ENCODE assay signal across 1 cellular context in the genomic region with DNA sequence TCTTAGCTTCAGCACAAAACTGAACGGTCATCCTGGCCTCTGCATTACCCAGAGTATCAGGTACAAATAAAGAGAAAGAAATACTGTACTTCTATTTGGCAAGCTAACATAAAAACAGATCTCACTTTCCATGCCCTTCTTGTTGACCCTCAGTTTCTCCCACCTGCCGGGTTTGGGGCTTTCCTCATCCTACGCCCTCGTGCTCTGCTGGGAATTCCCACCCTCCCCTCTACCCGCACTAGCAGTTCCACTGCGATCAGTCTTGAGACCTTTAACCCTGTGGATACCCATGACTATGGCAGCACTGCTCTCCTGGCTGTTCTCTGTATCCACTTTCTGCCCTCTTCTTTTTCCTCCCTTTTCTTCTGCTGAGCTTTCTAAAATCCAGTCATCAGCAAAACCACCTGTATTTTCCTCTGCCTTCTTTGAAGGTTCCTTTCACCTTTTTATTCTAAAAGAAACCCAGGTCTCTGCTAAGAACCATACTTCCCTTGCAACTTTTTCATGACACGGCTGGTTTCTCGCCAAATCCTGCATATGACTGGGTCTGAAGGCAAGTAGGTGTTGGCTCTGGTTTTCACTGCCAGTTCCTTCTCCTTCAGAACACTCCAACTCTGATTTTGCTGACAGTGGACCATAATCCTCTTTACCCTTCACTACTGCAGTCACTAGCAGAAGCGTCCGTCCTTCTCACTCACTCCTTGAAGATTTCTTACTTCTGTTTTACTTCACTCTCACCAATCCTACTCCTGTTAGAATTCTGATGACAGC.
TF ChIP-seq lines count a peak whose summit lies in the region.

No MANE protein-coding gene starts in this region.

TF ChIP-seq in GM12878, 131 proteins besides CTCF, POLR2A, EP300 and RAD21 (continued from another document):
- TF ChIP-seq, protein P1, sequence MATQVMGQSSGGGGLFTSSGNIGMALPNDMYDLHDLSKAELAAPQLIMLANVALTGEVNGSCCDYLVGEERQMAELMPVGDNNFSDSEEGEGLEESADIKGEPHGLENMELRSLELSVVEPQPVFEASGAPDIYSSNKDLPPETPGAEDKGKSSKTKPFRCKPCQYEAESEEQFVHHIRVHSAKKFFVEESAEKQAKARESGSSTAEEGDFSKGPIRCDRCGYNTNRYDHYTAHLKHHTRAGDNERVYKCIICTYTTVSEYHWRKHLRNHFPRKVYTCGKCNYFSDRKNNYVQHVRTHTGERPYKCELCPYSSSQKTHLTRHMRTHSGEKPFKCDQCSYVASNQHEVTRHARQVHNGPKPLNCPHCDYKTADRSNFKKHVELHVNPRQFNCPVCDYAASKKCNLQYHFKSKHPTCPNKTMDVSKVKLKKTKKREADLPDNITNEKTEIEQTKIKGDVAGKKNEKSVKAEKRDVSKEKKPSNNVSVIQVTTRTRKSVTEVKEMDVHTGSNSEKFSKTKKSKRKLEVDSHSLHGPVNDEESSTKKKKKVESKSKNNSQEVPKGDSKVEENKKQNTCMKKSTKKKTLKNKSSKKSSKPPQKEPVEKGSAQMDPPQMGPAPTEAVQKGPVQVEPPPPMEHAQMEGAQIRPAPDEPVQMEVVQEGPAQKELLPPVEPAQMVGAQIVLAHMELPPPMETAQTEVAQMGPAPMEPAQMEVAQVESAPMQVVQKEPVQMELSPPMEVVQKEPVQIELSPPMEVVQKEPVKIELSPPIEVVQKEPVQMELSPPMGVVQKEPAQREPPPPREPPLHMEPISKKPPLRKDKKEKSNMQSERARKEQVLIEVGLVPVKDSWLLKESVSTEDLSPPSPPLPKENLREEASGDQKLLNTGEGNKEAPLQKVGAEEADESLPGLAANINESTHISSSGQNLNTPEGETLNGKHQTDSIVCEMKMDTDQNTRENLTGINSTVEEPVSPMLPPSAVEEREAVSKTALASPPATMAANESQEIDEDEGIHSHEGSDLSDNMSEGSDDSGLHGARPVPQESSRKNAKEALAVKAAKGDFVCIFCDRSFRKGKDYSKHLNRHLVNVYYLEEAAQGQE (IDR thresholded peaks at IDR 0.05; ENCODE audit: low read depth, low read length): no peak
- TF ChIP-seq ASH2L (IDR thresholded peaks at IDR 0.05; ENCODE audit: borderline replicate concordance, low read depth): no peak
- no peak for TF ChIP-seq YBX1 (IDR thresholded peaks at IDR 0.05)
- TF ChIP-seq NFXL1 (IDR thresholded peaks at IDR 0.05; ENCODE audit: borderline replicate concordance): no peak
- TF ChIP-seq LARP7 (IDR thresholded peaks at IDR 0.05): no peak
- TF ChIP-seq, protein P2, sequence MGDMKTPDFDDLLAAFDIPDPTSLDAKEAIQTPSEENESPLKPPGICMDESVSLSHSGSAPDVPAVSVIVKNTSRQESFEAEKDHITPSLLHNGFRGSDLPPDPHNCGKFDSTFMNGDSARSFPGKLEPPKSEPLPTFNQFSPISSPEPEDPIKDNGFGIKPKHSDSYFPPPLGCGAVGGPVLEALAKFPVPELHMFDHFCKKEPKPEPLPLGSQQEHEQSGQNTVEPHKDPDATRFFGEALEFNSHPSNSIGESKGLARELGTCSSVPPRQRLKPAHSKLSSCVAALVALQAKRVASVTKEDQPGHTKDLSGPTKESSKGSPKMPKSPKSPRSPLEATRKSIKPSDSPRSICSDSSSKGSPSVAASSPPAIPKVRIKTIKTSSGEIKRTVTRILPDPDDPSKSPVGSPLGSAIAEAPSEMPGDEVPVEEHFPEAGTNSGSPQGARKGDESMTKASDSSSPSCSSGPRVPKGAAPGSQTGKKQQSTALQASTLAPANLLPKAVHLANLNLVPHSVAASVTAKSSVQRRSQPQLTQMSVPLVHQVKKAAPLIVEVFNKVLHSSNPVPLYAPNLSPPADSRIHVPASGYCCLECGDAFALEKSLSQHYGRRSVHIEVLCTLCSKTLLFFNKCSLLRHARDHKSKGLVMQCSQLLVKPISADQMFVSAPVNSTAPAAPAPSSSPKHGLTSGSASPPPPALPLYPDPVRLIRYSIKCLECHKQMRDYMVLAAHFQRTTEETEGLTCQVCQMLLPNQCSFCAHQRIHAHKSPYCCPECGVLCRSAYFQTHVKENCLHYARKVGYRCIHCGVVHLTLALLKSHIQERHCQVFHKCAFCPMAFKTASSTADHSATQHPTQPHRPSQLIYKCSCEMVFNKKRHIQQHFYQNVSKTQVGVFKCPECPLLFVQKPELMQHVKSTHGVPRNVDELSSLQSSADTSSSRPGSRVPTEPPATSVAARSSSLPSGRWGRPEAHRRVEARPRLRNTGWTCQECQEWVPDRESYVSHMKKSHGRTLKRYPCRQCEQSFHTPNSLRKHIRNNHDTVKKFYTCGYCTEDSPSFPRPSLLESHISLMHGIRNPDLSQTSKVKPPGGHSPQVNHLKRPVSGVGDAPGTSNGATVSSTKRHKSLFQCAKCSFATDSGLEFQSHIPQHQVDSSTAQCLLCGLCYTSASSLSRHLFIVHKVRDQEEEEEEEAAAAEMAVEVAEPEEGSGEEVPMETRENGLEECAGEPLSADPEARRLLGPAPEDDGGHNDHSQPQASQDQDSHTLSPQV (IDR thresholded peaks at IDR 0.05): no peak
- no peak for TF ChIP-seq SIX5 (IDR thresholded peaks at IDR 0.05; ENCODE audit: low read depth, low read length, severe bottlenecking)
- 0 out of 2 replicates have a peak, but pooled peaks have one; percentile 14 for TF ChIP-seq RELB (IDR thresholded peaks at IDR 0.05; ENCODE audit: low read depth)
- peak; percentile 51; the same call in 1 of the 2 replicates for TF ChIP-seq RUNX3 (IDR thresholded peaks at IDR 0.05; ENCODE audit: low read length)
- no peak for TF ChIP-seq RCOR1 (conservative IDR thresholded peaks at IDR 0.05; ENCODE audit: low read depth, low read length)
- TF ChIP-seq SREBF2 (IDR thresholded peaks at IDR 0.05; ENCODE audit: low read length): no peak
- 0 out of 2 replicates have a peak, but pooled peaks have one; percentile 35 for TF ChIP-seq IKZF1 (conservative IDR thresholded peaks at IDR 0.05)
- TF ChIP-seq TCF3 (IDR thresholded peaks at IDR 0.05; ENCODE audit: borderline replicate concordance, insufficient read depth, low read depth, low read length): peak; percentile 34; the same call in 1 of the 2 replicates
- no peak for TF ChIP-seq PAX5 (IDR thresholded peaks at IDR 0.05; ENCODE audit: borderline replicate concordance, low read depth, low read length)
